ENCODE assay signal across 17 cellular contexts in the genomic region with DNA sequence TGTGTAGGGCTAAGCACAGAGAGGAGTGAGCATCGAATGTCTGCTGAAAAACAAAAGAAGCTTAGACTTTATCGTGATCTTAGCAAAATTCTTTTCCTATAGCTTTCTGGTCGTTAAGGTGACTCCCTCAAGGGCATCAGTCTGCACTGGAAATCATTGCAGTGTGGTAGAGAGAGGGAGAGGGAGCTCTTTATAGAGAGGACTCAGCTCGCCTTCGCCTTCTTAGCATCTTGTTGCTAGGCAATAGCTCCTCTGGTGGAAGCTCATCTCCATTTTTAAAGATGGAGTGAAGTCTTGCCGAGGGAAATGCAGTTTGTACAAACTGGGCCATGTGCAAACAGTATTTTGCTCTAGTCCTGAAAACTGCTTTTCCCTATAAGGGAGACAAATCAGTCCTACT.
DNase-seq lines count a peak whose midpoint lies in the region; ATAC-seq and TF ChIP-seq lines count a peak whose summit lies in the region.
"Had no signal": no experiment of that assay in that cellular context is flagged by ENCODE, and none has a peak within 500 bp of the region (broad histone marks: within the 10 kb centered on the region; RNA-seq: fewer than 3 reads in every experiment).

No MANE protein-coding gene starts in this region.

- 30 to 50% methylated on average over 4 to 6 of the region's 6 CpGs for WGBS in endodermal cell (ENCODE audit: insufficient coverage in 1 of 2, insufficient read length in 1 of 2), 2 experiments

- H3K36me3 ChIP-seq in endodermal cell (ENCODE audit: control insufficient read depth, insufficient read depth, low read length) = no peaks in the 10 kb centered on the region
- H3K36me3 ChIP-seq: gastrocnemius medialis, tibial artery had no signal

- POLR2A ChIA-PET in HEK293T (lab: Yijun Ruan, JAX) = no interaction called here

- no peak overlapping the region for H3K4me3 Mint-ChIP-seq in endodermal cell
- H3K4me3 Mint-ChIP-seq: CD4-positive, CD25-positive, alpha-beta regulatory T cell; effector memory CD8-positive, alpha-beta T cell; nephron had no signal

- peak; percentile 17 for TF ChIP-seq CTCF in endodermal cell (conservative IDR thresholded peaks at IDR 0.05)
- TF ChIP-seq CTCF in GM10266 (IDR thresholded peaks at IDR 0.05; ENCODE audit: control insufficient read depth, insufficient read depth, low read depth, missing control alignments) = no peak

- no peak overlapping the region for H3K27ac Mint-ChIP-seq in endodermal cell
- H3K27ac Mint-ChIP-seq: CD4-positive, CD25-positive, alpha-beta regulatory T cell; effector memory CD8-positive, alpha-beta T cell; nephron had no signal

- H3K9me3 Mint-ChIP-seq in endodermal cell = peaks cover 2% of the 10 kb centered on the region
- H3K9me3 Mint-ChIP-seq: CD4-positive, CD25-positive, alpha-beta regulatory T cell; effector memory CD8-positive, alpha-beta T cell; nephron had no signal

- H3K27me3 ChIP-seq in endodermal cell (ENCODE audit: control insufficient read depth, insufficient read depth, low read length, poor library complexity, severe bottlenecking) = no peaks in the 10 kb centered on the region
- H3K27me3 ChIP-seq: gastrocnemius medialis had no signal

- no peaks in the 10 kb centered on the region for H3K9me3 ChIP-seq in endodermal cell (ENCODE audit: control insufficient read depth, low read length)
- H3K9me3 ChIP-seq: gastrocnemius medialis, tibial artery had no signal

- H3K4me1 ChIP-seq in endodermal cell (ENCODE audit: control insufficient read depth, insufficient read depth, low read length) = no peaks in the 10 kb centered on the region
- H3K4me1 ChIP-seq: gastrocnemius medialis had no signal

- H3K4me3 ChIP-seq in endodermal cell (ENCODE audit: low read length) = no peak overlapping the region
- H3K4me3 ChIP-seq: gastrocnemius medialis, tibial artery had no signal

- DNase-seq in HEK293T (ENCODE audit: extremely low spot score) = peak; percentile 12
- peak; percentile 79 for DNase-seq in NCI-H526 treated with DMSO at 0.1 percent for 48 hours (lab: John Stamatoyannopoulos, UW)
- DNase-seq in endodermal cell = peak; percentile 67
- DNase-seq in putamen (ENCODE audit: low spot score) = peak; percentile 68
- DNase-seq in activated T-cell treated with anti-CD3 and anti-CD28 coated beads, Interleukin-2, amount 50 U/mL, for 48 hours = no peak
- no peak for DNase-seq in DMS53 treated with DMSO at 0.1 percent for 48 hours (lab: John Stamatoyannopoulos, UW; ENCODE audit: unreplicated experiment)
- no peak for DNase-seq in GM10266 (ENCODE audit: extremely low spot score)
- DNase-seq: activated CD4-positive, CD25-positive, alpha-beta regulatory T cell treated with anti-CD3 and anti-CD28 coated beads, Interleukin-2, amount 50 U/mL, for 72 hours; activated T-cell treated with anti-CD3 and anti-CD28 coated beads, Interleukin-2, amount 50 U/mL, for 1 hour; CD4-positive, CD25-positive, alpha-beta regulatory T cell; effector memory CD8-positive, alpha-beta T cell; gastrocnemius medialis; left colon; small intestine; tibial artery had no signal

- CTCF ChIA-PET in HEK293T (lab: Yijun Ruan, JAX) = interaction anchor here (0.8 to 2.4 kb wide), 4 partner anchors 25 to 190 kb away, joined by 3 to 9 read pairs (median 4); partner anchors contain the start of gene SCN3A

- H3K9ac ChIP-seq in endodermal cell (ENCODE audit: extremely low read depth, low read length, poor library complexity, severe bottlenecking) = no peak overlapping the region

- no peak for ATAC-seq in GM18498 (IDR thresholded peaks at IDR 0.05; ENCODE audit: unreplicated experiment)
- ATAC-seq: effector memory CD8-positive, alpha-beta T cell; gastrocnemius medialis; left colon had no signal

- no peaks in the 10 kb centered on the region for H3K27me3 Mint-ChIP-seq in endodermal cell (ENCODE audit: insufficient read depth)
- H3K27me3 Mint-ChIP-seq: CD4-positive, CD25-positive, alpha-beta regulatory T cell; effector memory CD8-positive, alpha-beta T cell had no signal

- peaks cover 2% of the 10 kb centered on the region for H3K4me1 Mint-ChIP-seq in endodermal cell
- H3K4me1 Mint-ChIP-seq: CD4-positive, CD25-positive, alpha-beta regulatory T cell; nephron had no signal

- peak overlapping the region; percentile 29 for H3K27ac ChIP-seq in endodermal cell (ENCODE audit: low read depth, low read length)
- H3K27ac ChIP-seq: gastrocnemius medialis, tibial artery had no signal

- H3K36me3 Mint-ChIP-seq in endodermal cell (ENCODE audit: low read depth) = no peaks in the 10 kb centered on the region
- H3K36me3 Mint-ChIP-seq: CD4-positive, CD25-positive, alpha-beta regulatory T cell had no signal

TF ChIP-seq in HEK293T, 16 proteins besides CTCF, POLR2A, EP300 and RAD21:
- no peak for TF ChIP-seq HDGF (IDR thresholded peaks at IDR 0.05; ENCODE audit: borderline replicate concordance)
- TF ChIP-seq FOXK2 (IDR thresholded peaks at IDR 0.05) = no peak
- TF ChIP-seq SUZ12 (IDR thresholded peaks at IDR 0.05) = no peak
- TF ChIP-seq L3MBTL2 (conservative IDR thresholded peaks at IDR 0.05) = no peak
- TF ChIP-seq FOXM1 (IDR thresholded peaks at IDR 0.05; ENCODE audit: borderline replicate concordance) = no peak
- no peak for TF ChIP-seq FOXA1 (IDR thresholded peaks at IDR 0.05)
- no peak for TF ChIP-seq TARDBP (IDR thresholded peaks at IDR 0.05)
- TF ChIP-seq ZNF384 (IDR thresholded peaks at IDR 0.05) = no peak
- no peak for TF ChIP-seq NFRKB (IDR thresholded peaks at IDR 0.05)
- TF ChIP-seq ELF4 (IDR thresholded peaks at IDR 0.05) = no peak
- no peak for TF ChIP-seq SP1 (IDR thresholded peaks at IDR 0.05)
- TF ChIP-seq PKNOX1 (IDR thresholded peaks at IDR 0.05) = no peak
- no peak for TF ChIP-seq LEF1 (IDR thresholded peaks at IDR 0.05; ENCODE audit: borderline replicate concordance)

Comparison
In these comparisons a context has a peak if more than half of its experiments do, and no peak if none do; other contexts are left out.
1. DNase-seq: peak in HEK293T (single experiment), NCI-H526 treated with DMSO at 0.1 percent for 48 hours (single experiment), endodermal cell (single experiment) and putamen (single experiment); none in activated T-cell treated with anti-CD3 and anti-CD28 coated beads, Interleukin-2, amount 50 U/mL, for 48 hours (0 of 2), DMS53 treated with DMSO at 0.1 percent for 48 hours (single experiment) and GM10266 (single experiment).